19 cellular contexts compared by ENCODE assay signal in genomic region chr2:107107351-107107750, GRCh38.
"Had no signal": no experiment of that assay in that cellular context is flagged by ENCODE, and none has a peak within 500 bp of the region (broad histone marks: within the 10 kb centered on the region; RNA-seq: fewer than 3 reads in every experiment).

No MANE protein-coding gene starts in this region.

- H3K9ac ChIP-seq: KMS-11 had no signal

- H3K4me3 ChIP-seq: K562 had no signal

- H3K36me3 Mint-ChIP-seq: IgD-negative memory B cell had no signal

- ATAC-seq: K562 had no signal

- H3K4me2 ChIP-seq: KMS-11 had no signal

- DNase-seq: Kasumi-1, MM.1S, NCI-H1092 treated with DMSO at 0.1 percent for 48 hours, NCI-H1436, NCI-H187, NCI-H2029, NCI-H2081 treated with DMSO at 0.1 percent for 48 hours, NCI-H2171, NCI-H226, NCI-H446, NCI-H510A, NCI-H524 treated with DMSO at 0.1 percent for 48 hours, NCI-H69, NCI-H774, SHP77 had no signal

- H3K27me3 Mint-ChIP-seq: IgD-negative memory B cell had no signal

- H3K4me3 Mint-ChIP-seq: IgD-negative memory B cell had no signal

- H3K4me1 Mint-ChIP-seq: IgD-negative memory B cell had no signal

- H3K27ac Mint-ChIP-seq: IgD-negative memory B cell had no signal

- H3K27ac ChIP-seq: KMS-11, RWPE1 had no signal
